14 cellular contexts compared by ENCODE assay signal in the genomic region with DNA sequence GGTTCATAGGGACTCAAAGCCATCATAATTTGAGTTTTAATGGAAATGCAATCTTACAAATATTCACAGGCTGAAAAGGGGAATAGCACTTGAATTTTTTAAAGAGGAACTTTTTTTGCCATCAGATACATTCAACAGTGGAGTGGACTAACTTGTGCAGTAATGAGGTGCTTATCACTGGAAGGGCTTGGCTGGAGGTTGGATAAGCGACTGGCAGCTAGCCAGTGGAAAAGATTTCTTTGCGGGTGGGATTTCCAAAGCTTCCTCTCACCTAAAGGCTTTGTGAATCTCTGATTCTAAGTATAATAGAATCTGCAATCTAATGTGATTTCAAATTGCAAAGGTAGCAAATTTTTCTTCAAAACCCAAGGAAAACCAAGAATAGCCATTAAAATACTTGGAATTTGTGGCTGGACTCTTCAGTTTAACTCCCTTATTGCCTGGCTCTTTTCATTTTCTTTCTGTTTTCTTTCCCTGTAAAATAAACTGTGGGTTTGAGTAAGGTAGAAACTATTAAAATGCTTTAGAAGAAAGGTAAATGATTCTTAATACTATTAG.
A peak's percentile ranks its signal among the peaks of the same experiment; 100 is the strongest.
DNase-seq lines count a peak whose midpoint lies in the region; ATAC-seq and TF ChIP-seq lines count a peak whose summit lies in the region.
"Had no signal": no experiment of that assay in that cellular context is flagged by ENCODE, and none has a peak within 500 bp of the region (broad histone marks: within the 10 kb centered on the region; RNA-seq: fewer than 3 reads in every experiment).

No MANE protein-coding gene starts in this region.

- TF ChIP-seq CTCF in BE2C (IDR thresholded peaks at IDR 0.05; ENCODE audit: low read depth, low read length) (no peak), mesothelial cell of epicardium (IDR thresholded peaks at IDR 0.05; ENCODE audit: unreplicated experiment) (no peak)

- ATAC-seq in GM21447 (IDR thresholded peaks at IDR 0.05; ENCODE audit: unreplicated experiment): no peak

- peak overlapping the region; percentile 62 for H3K27ac Mint-ChIP-seq in mesothelial cell of epicardium
- H3K27ac Mint-ChIP-seq: H9 had no signal

- no peak overlapping the region for H3K4me3 Mint-ChIP-seq in mesothelial cell of epicardium
- H3K4me3 Mint-ChIP-seq: CD8-positive, alpha-beta memory T cell; H9 had no signal

- H3K27ac ChIP-seq in caudate nucleus (ENCODE audit: low read depth, low read length): no peak overlapping the region
- H3K27ac ChIP-seq: Peyer's patch had no signal

- H3K4me3 ChIP-seq in BE2C (ENCODE audit: low read depth, low read length) (no peak overlapping the region), adipocyte (ENCODE audit: low read length) (no peak overlapping the region)
- H3K4me3 ChIP-seq: Peyer's patch had no signal

- H3K4me1 ChIP-seq in BE2C (peaks cover 13% of the 10 kb centered on the region; the same call in 1 of the 2 replicates), adipocyte (ENCODE audit: control insufficient read depth, insufficient read depth, low read length) (peaks cover 10% of the 10 kb centered on the region)
- H3K4me1 ChIP-seq: Peyer's patch had no signal

- DNase-seq in BE2C (peak; percentile 26), Daoy (ENCODE audit: low read depth) (peak; percentile 42), adipocyte (ENCODE audit: low read depth) (peak; percentile 26), mesothelial cell of epicardium (ENCODE audit: low spot score in 2 of 2, unreplicated experiment in 2 of 2) (no peak), caudate nucleus (lab: John Stamatoyannopoulos, UW) (no peak), DMS114 treated with DMSO at 0.1 percent for 48 hours (lab: John Stamatoyannopoulos, UW; ENCODE audit: unreplicated experiment) (no peak)
- DNase-seq: CD8-positive, alpha-beta memory T cell; H9; NCI-H1436; NCI-H2081 treated with DMSO at 0.1 percent for 48 hours; NCI-H345; Peyer's patch; Right ventricle myocardium superior had no signal

- H3K9ac ChIP-seq in adipocyte (ENCODE audit: low read length): no peak overlapping the region

- H3K36me3 Mint-ChIP-seq in mesothelial cell of epicardium: no peaks in the 10 kb centered on the region
- H3K36me3 Mint-ChIP-seq: CD8-positive, alpha-beta memory T cell had no signal

- peaks cover 5% of the 10 kb centered on the region for H3K9me3 Mint-ChIP-seq in mesothelial cell of epicardium
- H3K9me3 Mint-ChIP-seq: H9 had no signal

- H3K27me3 ChIP-seq in BE2C: no peaks in the 10 kb centered on the region
- no peaks in the 10 kb centered on the region for H3K27me3 ChIP-seq in adipocyte (replicated peaks; ENCODE audit: control insufficient read depth, insufficient read depth, low read length)
- H3K27me3 ChIP-seq: Peyer's patch had no signal

- H3K36me3 ChIP-seq in BE2C: no peaks in the 10 kb centered on the region
- no peaks in the 10 kb centered on the region for H3K36me3 ChIP-seq in adipocyte (ENCODE audit: control insufficient read depth, insufficient read depth, low read length, severe bottlenecking)
- H3K36me3 ChIP-seq: Peyer's patch had no signal

- no peaks in the 10 kb centered on the region for H3K27me3 Mint-ChIP-seq in mesothelial cell of epicardium (ENCODE audit: low read depth)
- H3K27me3 Mint-ChIP-seq: CD8-positive, alpha-beta memory T cell had no signal

- H3K9me3 ChIP-seq in BE2C (no peaks in the 10 kb centered on the region), adipocyte (ENCODE audit: control insufficient read depth, low read length) (no peaks in the 10 kb centered on the region)
- H3K9me3 ChIP-seq: Peyer's patch had no signal

- peaks cover 23% of the 10 kb centered on the region for H3K4me1 Mint-ChIP-seq in mesothelial cell of epicardium
- H3K4me1 Mint-ChIP-seq: CD8-positive, alpha-beta memory T cell had no signal

Comparison
In these comparisons a context has a peak if more than half of its experiments do, and no peak if none do; other contexts are left out.
1. DNase-seq: peak in BE2C (single experiment), Daoy (single experiment) and adipocyte (single experiment); none in mesothelial cell of epicardium (0 of 2), caudate nucleus (0 of 61) and DMS114 treated with DMSO at 0.1 percent for 48 hours (single experiment).